Comparison of ENCODE assay signal across 11 cellular contexts in genomic region chr1:33140153-33141149, GRCh38. TPM values are rescaled to one million over a fixed set of nuclear protein-coding genes. Genes with fewer than 3 reads are reported as not detected.
DNase-seq lines count a peak whose midpoint lies in the region; ATAC-seq and TF ChIP-seq lines count a peak whose summit lies in the region.
"Had no signal": no experiment of that assay in that cellular context is flagged by ENCODE, and none has a peak within 500 bp of the region (broad histone marks: within the 10 kb centered on the region; RNA-seq: fewer than 3 reads in every experiment).

No MANE protein-coding gene starts in this region.

- DNase-seq in NCI-H1694 treated with DMSO at 0.1 percent for 48 hours (lab: John Stamatoyannopoulos, UW) (peak; percentile 33), NCI-H1694 (lab: John Stamatoyannopoulos, UW) (no peak), NCI-H345 treated with DMSO at 0.1 percent for 48 hours (lab: John Stamatoyannopoulos, UW; ENCODE audit: unreplicated experiment) (peak; percentile 22), MCF 10A (ENCODE audit: unreplicated experiment) (peak; percentile 25), NCI-H1105 treated with DMSO at 0.1 percent for 48 hours (lab: John Stamatoyannopoulos, UW) (no peak), activated gamma-delta T cell treated with Interleukin-2 at 50 U/mL for 16 hours (no peak), cortex of kidney (lab: John Stamatoyannopoulos, UW) (no peak)
- no peak for DNase-seq in naive thymus-derived CD4-positive, alpha-beta T cell
- DNase-seq: amniotic stem cell, midbrain, RPMI8226 had no signal

- H3K36me3 ChIP-seq in naive thymus-derived CD4-positive, alpha-beta T cell (ENCODE audit: control insufficient read depth in 2 of 3, insufficient read depth in 3 of 3, low read length in 3 of 3): peaks cover 0 to 10% (median 0%) of the 10 kb centered on the region in 3 experiments

- no peak for TF ChIP-seq CTCF in MCF 10A (IDR thresholded peaks at IDR 0.05; ENCODE audit: unreplicated experiment)

- no peak overlapping the region for H3K27ac ChIP-seq in naive thymus-derived CD4-positive, alpha-beta T cell (ENCODE audit: low read depth, low read length)

- H3K4me3 ChIP-seq in naive thymus-derived CD4-positive, alpha-beta T cell (ENCODE audit: low read length): no peak overlapping the region

- no TSS peak for BruUV-seq in MCF 10A (replicated peaks; lab: Mats Ljungman, UMichigan)

- POLR2A ChIA-PET in MCF 10A (lab: Yijun Ruan, JAX): interaction anchor here (0.7 to 1.1 kb wide), 2 partner anchors 11 to 59 kb away, joined by 3 read pairs; partner anchors contain the start of gene AZIN2
- POLR2A ChIA-PET in naive thymus-derived CD4-positive, alpha-beta T cell (lab: Charles Lee): interaction anchor here (4.5 kb wide), 1 partner anchor 13 kb away, joined by 16 read pairs; no protein-coding TSS in a partner anchor

- no peaks in the 10 kb centered on the region for H3K36me3 Mint-ChIP-seq in MCF 10A (ENCODE audit: insufficient read depth, unreplicated experiment)
- H3K36me3 Mint-ChIP-seq in naive thymus-derived CD4-positive, alpha-beta T cell: peaks cover 0 to 3% (median 2%) of the 10 kb centered on the region in 5 donors

- H3K4me1 ChIP-seq in naive thymus-derived CD4-positive, alpha-beta T cell (ENCODE audit: control insufficient read depth in 2 of 2, insufficient read depth in 2 of 2, low read length in 2 of 2): no peaks in the 10 kb centered on the region

- peak; percentile 29 for ATAC-seq in naive thymus-derived CD4-positive, alpha-beta T cell

- intact Hi-C loops in MCF 10A (cut with micrococcal nuclease): no loop called here
- intact Hi-C loops in naive thymus-derived CD4-positive, alpha-beta T cell (cut with micrococcal nuclease): no loop called here

- no peaks in the 10 kb centered on the region for H3K4me1 Mint-ChIP-seq in MCF 10A (ENCODE audit: insufficient read depth, unreplicated experiment)
- peaks cover 0 to 19% (median 13%) of the 10 kb centered on the region in 7 donors for H3K4me1 Mint-ChIP-seq in naive thymus-derived CD4-positive, alpha-beta T cell

- no peak overlapping the region for H3K4me3 Mint-ChIP-seq in MCF 10A (ENCODE audit: unreplicated experiment)
- no peak overlapping the region for H3K4me3 Mint-ChIP-seq in naive thymus-derived CD4-positive, alpha-beta T cell

- peak overlapping the region; percentile 8 for H3K27ac Mint-ChIP-seq in MCF 10A (ENCODE audit: low read depth, unreplicated experiment)
- peak overlapping the region in 5 of 9 donors; percentile 9 to 88 (median 71) for H3K27ac Mint-ChIP-seq in naive thymus-derived CD4-positive, alpha-beta T cell

- H3K9me3 ChIP-seq in naive thymus-derived CD4-positive, alpha-beta T cell (ENCODE audit: control insufficient read depth in 2 of 3, low read length in 3 of 3): no peaks in the 10 kb centered on the region

- no peaks in the 10 kb centered on the region for H3K9me3 Mint-ChIP-seq in MCF 10A (ENCODE audit: unreplicated experiment)
- H3K9me3 Mint-ChIP-seq in naive thymus-derived CD4-positive, alpha-beta T cell: no peaks in the 10 kb centered on the region

- peaks cover 12% of the 10 kb centered on the region for H3K27me3 Mint-ChIP-seq in MCF 10A (ENCODE audit: insufficient read depth, unreplicated experiment)
- no peaks in the 10 kb centered on the region for H3K27me3 Mint-ChIP-seq in naive thymus-derived CD4-positive, alpha-beta T cell

- H3K27me3 ChIP-seq in naive thymus-derived CD4-positive, alpha-beta T cell (ENCODE audit: control insufficient read depth in 2 of 2, insufficient read depth in 2 of 2, low read length in 2 of 2): no peaks in the 10 kb centered on the region

- CTCF ChIA-PET in MCF 10A (lab: Yijun Ruan, JAX): interaction anchor here (0.6 to 2.9 kb wide), 6 partner anchors 14 to 315 kb away, joined by 3 to 15 read pairs (median 4); no protein-coding TSS in a partner anchor
- CTCF ChIA-PET in naive thymus-derived CD4-positive, alpha-beta T cell (lab: Charles Lee): interaction anchor here (2.6 kb wide), 1 partner anchor 13 kb away, joined by 8 read pairs; no protein-coding TSS in a partner anchor

RNA-seq across cellular contexts. Expression of gene TRIM62, which starts 41.4 kb away (rescaled TPM):
- 2.4 and 2.8 TPM in 2 replicates for total RNA-seq in MCF 10A (2022)
- 10 to 100 TPM; 13.2 to 24.2 (median 19.4) TPM for total RNA-seq in naive thymus-derived CD4-positive, alpha-beta T cell
- polyA plus RNA-seq in naive thymus-derived CD4-positive, alpha-beta T cell: 1 to 10 TPM; 3.6 to 7.9 TPM

RNA-seq across cellular contexts. Expression of gene AZIN2, which starts 59.5 kb away (rescaled TPM):
- 1.6 and 4.3 TPM in 2 replicates for total RNA-seq in MCF 10A (2022)
- 1 to 10 TPM; 5.3 to 9.6 (median 9.0) TPM for total RNA-seq in naive thymus-derived CD4-positive, alpha-beta T cell
- 1 to 10 TPM; 4.3 to 5.1 TPM for polyA plus RNA-seq in naive thymus-derived CD4-positive, alpha-beta T cell

Comparison
In these comparisons a context has a peak if more than half of its experiments do, and no peak if none do; other contexts are left out.
1. DNase-seq: peak in NCI-H1694 treated with DMSO at 0.1 percent for 48 hours (single experiment), NCI-H345 treated with DMSO at 0.1 percent for 48 hours (single experiment) and MCF 10A (single experiment); none in NCI-H1694 (single experiment), naive thymus-derived CD4-positive, alpha-beta T cell (0 of 9), NCI-H1105 treated with DMSO at 0.1 percent for 48 hours (single experiment), activated gamma-delta T cell treated with Interleukin-2 at 50 U/mL for 16 hours (single experiment) and cortex of kidney (single experiment).